24 cellular contexts compared by ENCODE assay signal in the genomic region with DNA sequence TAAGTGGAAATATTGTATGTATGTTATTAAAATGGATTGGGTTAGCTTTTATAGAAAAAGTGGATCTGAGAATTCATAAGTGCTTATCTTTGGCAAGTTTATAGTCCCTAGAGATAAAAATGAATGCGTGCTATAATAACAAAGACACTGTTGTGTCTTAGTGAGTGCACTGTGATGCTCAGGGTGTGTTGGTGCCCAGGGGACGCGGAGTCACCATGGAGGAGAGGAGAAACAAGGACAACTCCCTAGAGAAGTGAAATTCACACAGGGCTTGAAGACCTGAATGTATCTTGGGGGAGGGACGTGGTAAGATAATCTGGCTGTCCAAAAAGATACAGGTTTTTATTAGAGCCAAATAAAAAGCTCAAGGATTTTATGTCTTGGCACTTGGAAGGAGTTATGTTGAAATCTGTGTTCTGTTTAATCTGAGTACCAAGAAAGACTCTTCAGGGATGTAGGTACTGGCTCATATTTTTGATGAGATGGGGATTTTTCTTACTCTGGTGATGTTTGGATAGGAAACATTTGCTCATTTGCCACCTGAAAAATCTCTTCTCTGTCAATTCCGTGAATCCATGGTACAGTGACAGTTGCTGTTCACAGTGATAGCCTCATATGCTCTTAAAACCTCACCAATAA. TPM values are rescaled to one million over a fixed set of nuclear protein-coding genes. Genes with fewer than 3 reads are reported as not detected.
DNase-seq lines count a peak whose midpoint lies in the region; ATAC-seq and TF ChIP-seq lines count a peak whose summit lies in the region.
"Had no signal": no experiment of that assay in that cellular context is flagged by ENCODE, and none has a peak within 500 bp of the region (broad histone marks: within the 10 kb centered on the region; RNA-seq: fewer than 3 reads in every experiment).

No MANE protein-coding gene starts in this region.

- H3K4me2 ChIP-seq in Loucy (ENCODE audit: low read depth, low read length, poor library complexity, severe bottlenecking): peak overlapping the region; percentile 98

- H3K36me3 ChIP-seq in Caco-2 (ENCODE audit: control insufficient read depth, insufficient read depth, low read length) (peaks cover 2% of the 10 kb centered on the region; the same call in 1 of the 2 replicates), Loucy (ENCODE audit: insufficient read depth, low read length) (peaks cover 4% of the 10 kb centered on the region; the same call in 1 of the 2 replicates)
- H3K36me3 ChIP-seq: upper lobe of left lung had no signal

- H3K4me1 Mint-ChIP-seq in Caco-2 (ENCODE audit: low read depth, unreplicated experiment) (peaks cover 26% of the 10 kb centered on the region), endothelial cell (ENCODE audit: unreplicated experiment) (peaks cover 52% of the 10 kb centered on the region), osteocyte (ENCODE audit: unreplicated experiment) (peaks cover 33% of the 10 kb centered on the region)

- intact Hi-C loops in Caco-2 (cut with micrococcal nuclease; ENCODE audit: unreplicated experiment): no loop called here

- peaks cover 4% of the 10 kb centered on the region; the same call in 1 of the 2 replicates for H3F3A ChIP-seq in Loucy (ENCODE audit: low read depth)

- no peak for ATAC-seq in GM18861 (IDR thresholded peaks at IDR 0.05; ENCODE audit: unreplicated experiment)
- ATAC-seq in GM18502 (IDR thresholded peaks at IDR 0.05; ENCODE audit: poor library complexity, unreplicated experiment): no peak
- ATAC-seq: natural killer cell treated with Interleukin-12 subunit alpha and Interleukin-12 subunit beta and Interleukin-15 and Interleukin-18, amount 100 ng/mL, for 72 hours had no signal

- peaks cover 8% of the 10 kb centered on the region for H4K20me1 ChIP-seq in Loucy (ENCODE audit: insufficient read depth, low read length, poor library complexity, severe bottlenecking)

- H3K4me1 ChIP-seq in Caco-2 (peaks cover 20% of the 10 kb centered on the region), Loucy (ENCODE audit: insufficient read depth, low read length, poor library complexity, severe bottlenecking) (peaks cover 78% of the 10 kb centered on the region)
- H3K4me1 ChIP-seq: SJCRH30, upper lobe of left lung had no signal

- H3K27me3 ChIP-seq in Caco-2 (replicated peaks; ENCODE audit: control insufficient read depth, insufficient read depth, low read length) (no peaks in the 10 kb centered on the region), Loucy (ENCODE audit: insufficient read depth, low read length, poor library complexity, severe bottlenecking) (no peaks in the 10 kb centered on the region)
- H3K27me3 ChIP-seq: SJCRH30, upper lobe of left lung had no signal

- no peak overlapping the region for H3K4me3 Mint-ChIP-seq in Caco-2 (ENCODE audit: unreplicated experiment)
- no peak overlapping the region for H3K4me3 Mint-ChIP-seq in endothelial cell (ENCODE audit: unreplicated experiment)
- no peak overlapping the region for H3K4me3 Mint-ChIP-seq in osteocyte (ENCODE audit: unreplicated experiment)
- H3K4me3 Mint-ChIP-seq: activated naive CD4-positive, alpha-beta T cell treated with anti-CD3 and anti-CD28 coated beads for 36 hours; central memory CD8-positive, alpha-beta T cell; HFFc6; natural killer cell treated with Interleukin-12 subunit alpha and Interleukin-12 subunit beta and Interleukin-15 and Interleukin-18, amount 100 ng/mL, for 72 hours had no signal

- H3K4me3 ChIP-seq in Caco-2 (ENCODE audit: low read depth, low read length): no peak overlapping the region
- peak overlapping the region; percentile 46 for H3K4me3 ChIP-seq in Loucy (ENCODE audit: low read length, poor library complexity, severe bottlenecking)
- H3K4me3 ChIP-seq: SJCRH30, upper lobe of left lung had no signal

- H3K27me3 Mint-ChIP-seq in Caco-2 (ENCODE audit: insufficient read depth, unreplicated experiment) (no peaks in the 10 kb centered on the region), endothelial cell (ENCODE audit: unreplicated experiment) (peaks cover 2% of the 10 kb centered on the region), osteocyte (ENCODE audit: unreplicated experiment) (no peaks in the 10 kb centered on the region)
- H3K27me3 Mint-ChIP-seq: central memory CD8-positive, alpha-beta T cell; natural killer cell treated with Interleukin-12 subunit alpha and Interleukin-12 subunit beta and Interleukin-15 and Interleukin-18, amount 100 ng/mL, for 72 hours had no signal

- TF ChIP-seq CTCF in Caco-2 (IDR thresholded peaks at IDR 0.05; ENCODE audit: insufficient read depth in 1 of 2, low read depth in 1 of 2, low read length in 1 of 2, severe bottlenecking in 1 of 2, unreplicated experiment in 1 of 2) (no peak), Loucy (conservative IDR thresholded peaks at IDR 0.05; ENCODE audit: low read length) (no peak), endothelial cell (IDR thresholded peaks at IDR 0.05; ENCODE audit: unreplicated experiment) (no peak), osteocyte (IDR thresholded peaks at IDR 0.05) (no peak)

- DNase-seq in Caco-2: no peak
- DNase-seq in endothelial cell (ENCODE audit: low spot score): no peak
- no peak for DNase-seq in osteocyte (ENCODE audit: extremely low spot score, unreplicated experiment)
- DNase-seq in glomerular visceral epithelial cell (ENCODE audit: extremely low spot score): no peak
- DNase-seq: activated CD4-positive, alpha-beta T cell treated with anti-CD3 and anti-CD28 coated beads, Interleukin-2, amount 50 U/mL, for 4 hours; activated naive CD4-positive, alpha-beta T cell treated with anti-CD3 and anti-CD28 coated beads for 36 hours; AML-193; amygdala; HFFc6; Kasumi-1; left cardiac atrium; NCI-H1105 treated with DMSO at 0.1 percent for 48 hours; NCI-H345; posterior cingulate gyrus; SJCRH30; stimulated activated CD4-positive, alpha-beta T cell treated with anti-CD3 and anti-CD28 coated beads, Interleukin-2, amount 100 ng/mL, for 24 hours; stimulated activated naive CD4-positive, alpha-beta T cell treated with Interleukin-2 at 50 U/mL for 16 hours; T-helper 2 cell; upper lobe of left lung had no signal

- H3K79me2 ChIP-seq in Loucy (ENCODE audit: insufficient read depth, low read length): peaks cover 97% of the 10 kb centered on the region

- BruUV-seq in Caco-2 (replicated peaks; lab: Mats Ljungman, UMichigan): no TSS peak

- no peaks in the 10 kb centered on the region for H3K9me3 Mint-ChIP-seq in Caco-2 (ENCODE audit: unreplicated experiment)
- H3K9me3 Mint-ChIP-seq in endothelial cell (ENCODE audit: unreplicated experiment): no peaks in the 10 kb centered on the region
- H3K9me3 Mint-ChIP-seq in osteocyte (ENCODE audit: unreplicated experiment): no peaks in the 10 kb centered on the region
- H3K9me3 Mint-ChIP-seq: activated naive CD4-positive, alpha-beta T cell treated with anti-CD3 and anti-CD28 coated beads for 36 hours; central memory CD8-positive, alpha-beta T cell; HFFc6; natural killer cell treated with Interleukin-12 subunit alpha and Interleukin-12 subunit beta and Interleukin-15 and Interleukin-18, amount 100 ng/mL, for 72 hours had no signal

- H3K9me3 ChIP-seq in Caco-2 (no peaks in the 10 kb centered on the region), Loucy (ENCODE audit: insufficient read depth, low read depth, low read length) (no peaks in the 10 kb centered on the region)
- H3K9me3 ChIP-seq: SJCRH30, upper lobe of left lung had no signal

- no peak overlapping the region for H2AFZ ChIP-seq in Loucy (ENCODE audit: low read length)

- POLR2A ChIA-PET in Caco-2 (lab: Charles Lee): no interaction called here

- H3K27ac Mint-ChIP-seq in Caco-2 (ENCODE audit: unreplicated experiment) (peak overlapping the region; percentile 8), endothelial cell (ENCODE audit: unreplicated experiment) (peak overlapping the region; percentile 76), osteocyte (ENCODE audit: unreplicated experiment) (peak overlapping the region; percentile 87)
- H3K27ac Mint-ChIP-seq: activated naive CD4-positive, alpha-beta T cell treated with anti-CD3 and anti-CD28 coated beads for 36 hours; HFFc6; natural killer cell treated with Interleukin-12 subunit alpha and Interleukin-12 subunit beta and Interleukin-15 and Interleukin-18, amount 100 ng/mL, for 72 hours had no signal

- H3K9ac ChIP-seq in Loucy (ENCODE audit: low read depth, low read length, poor library complexity, severe bottlenecking): peak overlapping the region; percentile 70

- H3K36me3 Mint-ChIP-seq in Caco-2 (ENCODE audit: insufficient read depth, unreplicated experiment): peaks cover 83% of the 10 kb centered on the region
- H3K36me3 Mint-ChIP-seq in endothelial cell (ENCODE audit: low read depth, unreplicated experiment): peaks cover 7% of the 10 kb centered on the region
- H3K36me3 Mint-ChIP-seq in osteocyte (ENCODE audit: unreplicated experiment): peaks cover 2% of the 10 kb centered on the region

- no peaks in the 10 kb centered on the region for H3K9me2 ChIP-seq in Loucy (replicated peaks; ENCODE audit: low read depth, low read length)

- CTCF ChIA-PET in Caco-2 (lab: Charles Lee): no interaction called here

RNA-seq across cellular contexts. Expression of a gene that starts 9.6 kb away (rescaled TPM):
- 161 and 182 TPM in 2 replicates for total RNA-seq in Caco-2 (2022)
- 44.1 TPM for total RNA-seq in endothelial cell (ENCODE audit: unreplicated experiment)
- total RNA-seq in osteocyte: 44.7 and 46.8 TPM in 2 replicates

Comparison
In these comparisons a context has a peak if more than half of its experiments do, and no peak if none do; other contexts are left out.
1. H3K27ac Mint-ChIP-seq: peak in every context shown above with its lines; median percentile 87 in osteocyte; 76 in endothelial cell; 8 in Caco-2.